ENCODE assay signal across 11 cellular contexts in the genomic region with DNA sequence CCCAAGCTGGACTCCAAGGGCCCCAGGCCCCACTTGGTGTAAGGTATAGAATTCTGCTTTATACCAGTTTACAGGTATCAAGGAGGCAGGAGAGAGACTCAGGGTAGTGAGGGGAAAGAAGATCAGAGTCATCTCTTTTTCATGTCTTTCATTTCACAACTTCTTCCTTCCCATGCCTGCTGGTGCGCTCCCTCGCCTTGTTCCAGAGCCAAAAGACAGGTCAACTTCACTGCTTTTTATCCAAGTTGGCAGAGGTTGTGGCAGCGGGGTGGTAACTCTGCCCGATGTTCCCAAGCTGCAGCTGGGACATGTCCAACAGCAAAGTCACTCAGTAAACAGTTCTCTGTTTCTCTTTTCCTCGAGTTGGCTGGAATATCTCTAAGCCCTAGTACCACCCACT.
A peak's percentile ranks its signal among the peaks of the same experiment; 100 is the strongest.
DNase-seq lines count a peak whose midpoint lies in the region; ATAC-seq and TF ChIP-seq lines count a peak whose summit lies in the region.
"Had no signal": no experiment of that assay in that cellular context is flagged by ENCODE, and none has a peak within 500 bp of the region (broad histone marks: within the 10 kb centered on the region; RNA-seq: fewer than 3 reads in every experiment).

No MANE protein-coding gene starts in this region.

- no peaks in the 10 kb centered on the region for H3K9me3 Mint-ChIP-seq in effector memory CD8-positive, alpha-beta T cell

- ATAC-seq in Right ventricle myocardium superior (ENCODE audit: poor library complexity) = peak; percentile 93
- ATAC-seq in GM18907 (IDR thresholded peaks at IDR 0.05; ENCODE audit: unreplicated experiment) = no peak
- ATAC-seq in effector memory CD8-positive, alpha-beta T cell (replicated peaks) = no peak

- H3K36me3 ChIP-seq in ACC112 (ENCODE audit: insufficient read depth, low read length) (no peaks in the 10 kb centered on the region), parathyroid adenoma (ENCODE audit: control insufficient read depth, insufficient read depth, low read length) (no peaks in the 10 kb centered on the region), spleen (no peaks in the 10 kb centered on the region)
- H3K36me3 ChIP-seq: neutrophil had no signal

- no peaks in the 10 kb centered on the region for H3K9me3 ChIP-seq in parathyroid adenoma (ENCODE audit: control insufficient read depth, low read length)
- no peaks in the 10 kb centered on the region for H3K9me3 ChIP-seq in spleen
- H3K9me3 ChIP-seq: neutrophil had no signal

- H3K27ac ChIP-seq in ACC112 (ENCODE audit: low read depth, low read length) = no peak overlapping the region
- no peak overlapping the region for H3K27ac ChIP-seq in parathyroid adenoma
- H3K27ac ChIP-seq in spleen = no peak overlapping the region
- H3K27ac ChIP-seq: neutrophil, SK-N-MC had no signal

- DNase-seq in astrocyte of the hippocampus (ENCODE audit: low read depth, low spot score) (peak; percentile 67), Right ventricle myocardium superior (peak; percentile 64), NCI-H1417 (lab: John Stamatoyannopoulos, UW) (no peak), spleen (no peak)
- no peak for DNase-seq in effector memory CD8-positive, alpha-beta T cell
- DNase-seq: amniotic stem cell had no signal

- H2AFZ ChIP-seq in ACC112 (ENCODE audit: low read length, unreplicated experiment) (peak overlapping the region; percentile 4), parathyroid adenoma (peak overlapping the region; percentile 5)

- intact Hi-C loops in Right ventricle myocardium superior (cut with DNase I) (no loop called here), spleen (cut with DNase I; ENCODE audit: low total_unique reads) (no loop called here)

- H3K79me2 ChIP-seq in ACC112 (ENCODE audit: control insufficient read depth, insufficient read depth, low read length, unreplicated experiment) = no peaks in the 10 kb centered on the region
- H3K79me2 ChIP-seq in parathyroid adenoma = no peaks in the 10 kb centered on the region

- WGBS in spleen, 5 donors = 67 to 89% (median 75%) methylated on average over 5 of the region's 5 CpGs

- H3K36me3 Mint-ChIP-seq in effector memory CD8-positive, alpha-beta T cell (ENCODE audit: insufficient read depth) = no peaks in the 10 kb centered on the region

- no peak overlapping the region for H3K4me2 ChIP-seq in parathyroid adenoma (ENCODE audit: low read length)

- H3K27ac Mint-ChIP-seq in effector memory CD8-positive, alpha-beta T cell = no peak overlapping the region

- H3K4me3 ChIP-seq in ACC112 (ENCODE audit: low read depth, low read length) (no peak overlapping the region), parathyroid adenoma (ENCODE audit: low read depth, low read length) (no peak overlapping the region), spleen (no peak overlapping the region)
- H3K4me3 ChIP-seq: SK-N-MC had no signal

- TF ChIP-seq CTCF in parathyroid adenoma (IDR thresholded peaks at IDR 0.05) (no peak), spleen (IDR thresholded peaks at IDR 0.05 in 8 of 11, conservative IDR thresholded peaks at IDR 0.05 in 3 of 11) (no peak)

- TF ChIP-seq POLR2A in spleen (IDR thresholded peaks at IDR 0.05) = no peak

- no peak overlapping the region for H3K4me3 Mint-ChIP-seq in effector memory CD8-positive, alpha-beta T cell

- H3K4me1 ChIP-seq in ACC112 (ENCODE audit: control insufficient read depth, insufficient read depth, low read length, unreplicated experiment) (peaks cover 5% of the 10 kb centered on the region), parathyroid adenoma (no peaks in the 10 kb centered on the region), spleen (peaks cover 0 to 4% (median 0%) of the 10 kb centered on the region in 6 donors)

- H3K27me3 ChIP-seq in ACC112 (ENCODE audit: insufficient read depth, low read length) (no peaks in the 10 kb centered on the region), parathyroid adenoma (ENCODE audit: control insufficient read depth, insufficient read depth, low read length) (no peaks in the 10 kb centered on the region), spleen (replicated peaks in 1 of 7) (no peaks in the 10 kb centered on the region)
- H3K27me3 ChIP-seq: neutrophil had no signal

- H3K4me1 Mint-ChIP-seq in effector memory CD8-positive, alpha-beta T cell (ENCODE audit: low read depth in 2 of 2) = no peaks in the 10 kb centered on the region

- H3K27me3 Mint-ChIP-seq in effector memory CD8-positive, alpha-beta T cell = no peaks in the 10 kb centered on the region

- H3K9ac ChIP-seq in parathyroid adenoma = no peak overlapping the region

Comparison
In these comparisons a context has a peak if more than half of its experiments do, and no peak if none do; other contexts are left out.
1. DNase-seq: peak in astrocyte of the hippocampus (single experiment) and Right ventricle myocardium superior (single experiment); none in effector memory CD8-positive, alpha-beta T cell (0 of 3), NCI-H1417 (0 of 3) and spleen (single experiment).